1 cellular context compared by ENCODE assay signal in genomic region chr2:85935170-85935745, GRCh38.
TF ChIP-seq lines count a peak whose summit lies in the region.

No MANE protein-coding gene starts in this region.

TF ChIP-seq in GM23338, 12 proteins besides CTCF, POLR2A, EP300 and RAD21 (continued from another document):
- TF ChIP-seq REST (IDR thresholded peaks at IDR 0.05; ENCODE audit: unreplicated experiment) (no peak), CREB1 (CRISPR knock-in tag; IDR thresholded peaks at IDR 0.05; ENCODE audit: low read depth) (no peak), JUNB (IDR thresholded peaks at IDR 0.05; ENCODE audit: unreplicated experiment) (no peak), NANOG (IDR thresholded peaks at IDR 0.05; ENCODE audit: borderline replicate concordance) (no peak), POLR2AphosphoS5 (IDR thresholded peaks at IDR 0.05; ENCODE audit: low read depth) (no peak)
